In genomic region chr2:73111300-73112025, GRCh38 we compare ENCODE assay signal across 8 cellular contexts. TPM values are rescaled to one million over a fixed set of nuclear protein-coding genes. Genes with fewer than 3 reads are reported as not detected.
DNase-seq lines count a peak whose midpoint lies in the region; ATAC-seq and TF ChIP-seq lines count a peak whose summit lies in the region.

No MANE protein-coding gene starts in this region.

- H3K27ac ChIP-seq in stomach = peak overlapping the region; percentile 86 to 97 (median 91)

- no peaks in the 10 kb centered on the region for H3K36me3 ChIP-seq in stomach

- no peak for TF ChIP-seq CTCF in cardiac fibroblast (IDR thresholded peaks at IDR 0.05; ENCODE audit: low read depth, low read length)
- TF ChIP-seq CTCF in stomach (IDR thresholded peaks at IDR 0.05) = no peak

- H3K4me3 ChIP-seq in cardiac fibroblast (replicated peaks in 1 of 2; ENCODE audit: low read depth in 2 of 2, low read length in 2 of 2) = peak overlapping the region; percentile 67 to 82
- peak overlapping the region; percentile 82 to 87 (median 86) for H3K4me3 ChIP-seq in stomach

- ATAC-seq in GM21786 (IDR thresholded peaks at IDR 0.05; ENCODE audit: unreplicated experiment) = no peak

- DNase-seq in NCI-H1694 treated with DMSO at 0.1 percent for 48 hours (lab: John Stamatoyannopoulos, UW) (peak; percentile 15), NCI-H1694 (lab: John Stamatoyannopoulos, UW) (no peak), RKO (ENCODE audit: low spot score) (peak; percentile 81), cardiac fibroblast (ENCODE audit: low read depth in 2 of 2) (peak; percentile 35 to 61), left kidney (ENCODE audit: low read depth, low spot score) (peak; percentile 66), stomach (peak; percentile 54), midbrain (lab: John Stamatoyannopoulos, UW) (no peak)

- no peak for TF ChIP-seq POLR2A in stomach (IDR thresholded peaks at IDR 0.05)

- intact Hi-C loops in stomach (cut with DNase I; ENCODE audit: low total_unique reads) = loop anchor here (5.0 kb wide), 1 partner anchor 34 kb away; no protein-coding TSS in a partner anchor

- H3K4me1 ChIP-seq in stomach = peaks cover 45 to 61% (median 54%) of the 10 kb centered on the region in 4 donors

- WGBS in stomach, 5 donors = 6 to 18% (median 10%) methylated on average over 10 to 14 of the region's 14 CpGs

- no peak for TF ChIP-seq EP300 in stomach (IDR thresholded peaks at IDR 0.05)

- H3K9me3 ChIP-seq in stomach = no peaks in the 10 kb centered on the region

- peaks cover 0 to 20% (median 0%) of the 10 kb centered on the region in 3 donors for H3K27me3 ChIP-seq in stomach

RNA-seq across cellular contexts. Expression of gene RAB11FIP5, which starts 1.3 kb away (rescaled TPM):
- 10 to 100 TPM in 4 of 5 donors, 1 to 10 TPM in 1; 4.7 to 39.1 (median 19.6) TPM for total RNA-seq in stomach
- polyA plus RNA-seq in stomach = 10 to 100 TPM in 1 of 3 donors, 1 to 10 TPM in 2; 7.0 to 13.1 (median 7.1) TPM

RNA-seq across cellular contexts. Expression of gene SFXN5, which starts 40.0 kb away (rescaled TPM):
- total RNA-seq in stomach = 100 to 1,000 TPM in 1 of 5 donors, 10 to 100 TPM in 4; 17.0 to 118 (median 38.5) TPM
- polyA plus RNA-seq in stomach = 1 to 10 TPM; 2.7 to 9.4 (median 5.7) TPM

Comparison
In these comparisons a context has a peak if more than half of its experiments do, and no peak if none do; other contexts are left out.
1. DNase-seq: peak in NCI-H1694 treated with DMSO at 0.1 percent for 48 hours (single experiment), RKO (single experiment), cardiac fibroblast (2 of 2), left kidney (single experiment) and stomach (single experiment); none in NCI-H1694 (single experiment) and midbrain (single experiment).